Comparison of ENCODE assay signal across 14 cellular contexts in genomic region chr13:24650157-24650556, GRCh38. TPM values are rescaled to one million over a fixed set of nuclear protein-coding genes. Genes with fewer than 3 reads are reported as not detected.
A peak's percentile ranks its signal among the peaks of the same experiment; 100 is the strongest.
DNase-seq lines count a peak whose midpoint lies in the region; ATAC-seq and TF ChIP-seq lines count a peak whose summit lies in the region.
"Had no signal": no experiment of that assay in that cellular context is flagged by ENCODE, and none has a peak within 500 bp of the region (broad histone marks: within the 10 kb centered on the region; RNA-seq: fewer than 3 reads in every experiment).

No MANE protein-coding gene starts in this region.

- in situ Hi-C loops in astrocyte of the cerebellum (cut with HindIII; ENCODE audit: low sequenced_read_pairs) (no loop called here), ACHN (cut with HindIII; ENCODE audit: low pct_ligation_motif_present, low pct_unique_long_range_greater_than_20kb, low sequenced_read_pairs) (no loop called here)

- H3F3A ChIP-seq in smooth muscle cell (ENCODE audit: low read depth): no peaks in the 10 kb centered on the region

- no peaks in the 10 kb centered on the region for H3K9me3 ChIP-seq in smooth muscle cell (replicated peaks; ENCODE audit: low read depth)
- H3K9me3 ChIP-seq: right lobe of liver had no signal

- DNase-seq in GM03348 (ENCODE audit: low spot score) (peak; percentile 89), astrocyte of the cerebellum (ENCODE audit: low read depth) (peak; percentile 26), foreskin fibroblast (peak; percentile 66 to 91), smooth muscle cell (lab: John Stamatoyannopoulos, UW; ENCODE audit: unreplicated experiment) (no peak), ACHN (no peak), RWPE1 (ENCODE audit: low spot score) (no peak), cerebellar nuclear complex (lab: John Stamatoyannopoulos, UW) (no peak)
- DNase-seq: activated CD4-positive, alpha-beta memory T cell treated with anti-CD3 and anti-CD28 coated beads, Interleukin-2, amount 10 ng/mL, durations not matched to agents 7 days and 5 days; hippocampal formation; NCI-H2171; NCI-H774; nucleus accumbens; right lobe of liver had no signal

- no peak overlapping the region for H3K9ac ChIP-seq in smooth muscle cell (ENCODE audit: low read depth)

- no peak for ATAC-seq in GM18909 (IDR thresholded peaks at IDR 0.05; ENCODE audit: poor library complexity, unreplicated experiment)
- ATAC-seq: right lobe of liver had no signal

- CTCF ChIA-PET in RWPE1 (lab: Yijun Ruan, JAX): no interaction called here

- no peaks in the 10 kb centered on the region for H3K79me2 ChIP-seq in smooth muscle cell (ENCODE audit: low read depth)

- H3K27me3 ChIP-seq in smooth muscle cell (ENCODE audit: low read depth): no peaks in the 10 kb centered on the region
- H3K27me3 ChIP-seq: right lobe of liver had no signal

- POLR2A ChIA-PET in RWPE1 (lab: Yijun Ruan, JAX; ENCODE audit: low non-redundant PET): no interaction called here

- H3K4me3 ChIP-seq in astrocyte of the cerebellum (ENCODE audit: low read depth, low read length) (no peak overlapping the region), foreskin fibroblast (ENCODE audit: low read depth in 1 of 2, low read length in 2 of 2) (no peak overlapping the region), smooth muscle cell (no peak overlapping the region)
- H3K4me3 ChIP-seq: right lobe of liver had no signal

- H3K27ac ChIP-seq in smooth muscle cell (ENCODE audit: low read depth): no peak overlapping the region
- no peak overlapping the region for H3K27ac ChIP-seq in RWPE1
- H3K27ac ChIP-seq: right lobe of liver had no signal

- H3K36me3 ChIP-seq in smooth muscle cell (ENCODE audit: low read depth): no peaks in the 10 kb centered on the region
- H3K36me3 ChIP-seq: right lobe of liver had no signal

- 85% methylated on average over 3 of the region's 3 CpGs for WGBS in smooth muscle cell (ENCODE audit: low lambda C conversion rate)

- H3K4me1 ChIP-seq in smooth muscle cell (ENCODE audit: low read depth): no peaks in the 10 kb centered on the region
- H3K4me1 ChIP-seq: right lobe of liver had no signal

- peak overlapping the region; percentile 21 for H3K4me2 ChIP-seq in smooth muscle cell

- no peak for TF ChIP-seq CTCF in astrocyte of the cerebellum (IDR thresholded peaks at IDR 0.05; ENCODE audit: low read depth, low read length, missing control alignments)
- TF ChIP-seq CTCF in foreskin fibroblast (IDR thresholded peaks at IDR 0.05; ENCODE audit: low read depth, low read length): no peak
- no peak for TF ChIP-seq CTCF in smooth muscle cell (IDR thresholded peaks at IDR 0.05; ENCODE audit: borderline replicate concordance, insufficient read depth, poor library complexity, severe bottlenecking)
- TF ChIP-seq CTCF in RWPE1 (conservative IDR thresholded peaks at IDR 0.05; ENCODE audit: low read depth): no peak

- H2AFZ ChIP-seq in smooth muscle cell (ENCODE audit: low read depth): no peak overlapping the region

- H4K20me1 ChIP-seq in smooth muscle cell (ENCODE audit: low read depth): no peaks in the 10 kb centered on the region

RNA-seq across cellular contexts. Expression of gene ATP12A, which starts 30.1 kb away (rescaled TPM):
- 0.67 and 0.72 TPM in 2 replicates for total RNA-seq in smooth muscle cell
- 0.63 TPM in 1 of 2 replicates, not detected in the other for polyA plus RNA-seq in smooth muscle cell
- total RNA-seq: right lobe of liver had no signal

Comparison
In these comparisons a context has a peak if more than half of its experiments do, and no peak if none do; other contexts are left out.
1. DNase-seq: peak in GM03348 (single experiment), astrocyte of the cerebellum (single experiment) and foreskin fibroblast (2 of 2); none in smooth muscle cell (single experiment), ACHN (single experiment), RWPE1 (single experiment) and cerebellar nuclear complex (0 of 2).